ENCODE assay signal across 12 cellular contexts in the genomic region with DNA sequence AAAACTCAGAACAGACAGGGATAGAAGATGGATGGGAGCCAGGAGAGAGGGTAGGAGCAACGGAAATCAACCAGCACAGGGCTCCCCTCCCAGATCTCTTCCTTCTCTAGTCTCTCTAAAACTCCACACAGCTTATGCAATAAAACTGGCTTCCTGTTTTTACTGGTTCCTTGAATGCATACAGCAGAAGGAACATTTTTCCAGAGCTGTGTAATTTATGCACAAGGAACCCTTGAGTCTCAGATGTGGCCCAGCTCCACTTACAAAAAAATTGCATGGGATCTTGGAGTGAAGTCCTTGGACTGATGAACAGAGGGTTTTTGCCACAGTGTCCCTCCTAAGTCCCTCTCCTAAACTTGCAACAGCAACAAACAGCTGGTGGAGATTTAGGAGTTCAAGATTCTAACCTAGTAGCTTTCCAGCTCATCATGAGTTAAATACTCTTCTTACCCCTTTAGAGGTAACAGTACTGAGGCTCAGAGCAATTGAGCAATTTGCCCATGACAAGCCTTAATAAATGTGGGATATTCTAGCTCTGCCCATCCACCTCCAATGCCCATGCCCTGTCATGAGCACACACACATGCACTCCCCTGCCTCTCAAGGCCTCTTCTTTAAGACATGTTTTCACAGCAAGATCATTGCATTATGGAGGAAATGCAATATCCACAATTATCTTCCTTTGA. TPM values are rescaled to one million over a fixed set of nuclear protein-coding genes. Genes with fewer than 3 reads are reported as not detected.
DNase-seq lines count a peak whose midpoint lies in the region; ATAC-seq and TF ChIP-seq lines count a peak whose summit lies in the region.
"Had no signal": no experiment of that assay in that cellular context is flagged by ENCODE, and none has a peak within 500 bp of the region (broad histone marks: within the 10 kb centered on the region; RNA-seq: fewer than 3 reads in every experiment).

No MANE protein-coding gene starts in this region.

- H3K4me3 ChIP-seq in SJCRH30 = no peak overlapping the region
- no peak overlapping the region for H3K4me3 ChIP-seq in fibroblast of pulmonary artery (replicated peaks; ENCODE audit: low read depth, low read length)
- no peak overlapping the region for H3K4me3 ChIP-seq in sigmoid colon
- H3K4me3 ChIP-seq: cardiac muscle cell, K562 had no signal

- TF ChIP-seq POLR2A in sigmoid colon (IDR thresholded peaks at IDR 0.05) = no peak

- DNase-seq in GM03348 (ENCODE audit: low spot score) (peak; percentile 38), SJCRH30 (no peak), fibroblast of pulmonary artery (ENCODE audit: low read depth) (peak; percentile 80), sigmoid colon (no peak), cerebellum (ENCODE audit: low spot score) (no peak), RPMI8226 (no peak), OCI-M2 (lab: John Stamatoyannopoulos, UW; ENCODE audit: unreplicated experiment) (no peak)
- DNase-seq: activated CD4-positive, alpha-beta memory T cell treated with anti-CD3 and anti-CD28 coated beads, Interleukin-2, amount 10 ng/mL, durations not matched to agents 7 days and 5 days; stimulated activated CD4-positive, alpha-beta T cell treated with anti-CD3 and anti-CD28 coated beads, Interleukin-12 subunit alpha, Interleukin-12 subunit beta, amount 100 ng/mL, for 4 hours had no signal

- no peak for TF ChIP-seq CTCF in fibroblast of pulmonary artery (IDR thresholded peaks at IDR 0.05; ENCODE audit: low read length, missing control alignments)
- no peak for TF ChIP-seq CTCF in sigmoid colon (IDR thresholded peaks at IDR 0.05)

- H3K9me3 ChIP-seq in SJCRH30 (replicated peaks) = 0 out of 2 replicates have a peak, but pooled peaks cover 3% of the 10 kb centered on the region
- no peaks in the 10 kb centered on the region for H3K9me3 ChIP-seq in sigmoid colon

- 8% methylated on average over 1 of the region's 1 CpG for WGBS in sigmoid colon, 2 donors

- H3K4me1 ChIP-seq in SJCRH30 (peaks cover 30% of the 10 kb centered on the region), sigmoid colon (peaks cover 0 to 25% (median 21%) of the 10 kb centered on the region in 4 donors)

- no peak for TF ChIP-seq EP300 in sigmoid colon (IDR thresholded peaks at IDR 0.05)

- H3K27me3 ChIP-seq in SJCRH30 = no peaks in the 10 kb centered on the region
- H3K27me3 ChIP-seq in sigmoid colon = no peaks in the 10 kb centered on the region
- H3K27me3 ChIP-seq: cardiac muscle cell had no signal

- peak overlapping the region; percentile 70 for H3K27ac ChIP-seq in SJCRH30
- H3K27ac ChIP-seq in sigmoid colon = peak overlapping the region; percentile 45 to 71 (median 65)
- H3K27ac ChIP-seq: cardiac muscle cell had no signal

- intact Hi-C loops in sigmoid colon (cut with DNase I) = loop anchor here (10.0 kb wide), 2 partner anchors 447 to 1797 kb away; a partner anchor contains a TSS

- no peak for ATAC-seq in GM18517 (IDR thresholded peaks at IDR 0.05; ENCODE audit: unreplicated experiment)
- ATAC-seq: K562 had no signal

- H3K36me3 ChIP-seq in SJCRH30 (no peaks in the 10 kb centered on the region), sigmoid colon (no peaks in the 10 kb centered on the region)
- H3K36me3 ChIP-seq: cardiac muscle cell had no signal

RNA-seq across cellular contexts. Expression of a gene that starts 18.4 kb away (rescaled TPM):
- 9.0 and 10.1 TPM in 2 replicates for total RNA-seq in SJCRH30 (2014; rRNA removed; shearing (Covaris generic))
- total RNA-seq in sigmoid colon = 100 to 1,000 TPM in 1 of 4 donors, 10 to 100 TPM in 3; 41.0 to 113 (median 51.3) TPM
- 1 to 10 TPM; 2.5 to 6.0 (median 3.8) TPM for polyA plus RNA-seq in sigmoid colon
- total RNA-seq in cerebellum = 27.2 TPM
- total RNA-seq: activated CD4-positive, alpha-beta memory T cell treated with anti-CD3 and anti-CD28 coated beads, Interleukin-2, amount 10 ng/mL, durations not matched to agents 7 days and 5 days had no signal

RNA-seq across cellular contexts. Expression of a gene that starts 23.5 kb away (rescaled TPM):
- not detected in 2 replicates for total RNA-seq in SJCRH30 (2014; rRNA removed; shearing (Covaris generic))
- 10 to 100 TPM; 11.0 to 36.8 (median 18.9) TPM for total RNA-seq in sigmoid colon
- 1 to 10 TPM in 2 of 3 donors, under 1 TPM in 1; 0.46 to 2.4 (median 1.2) TPM for polyA plus RNA-seq in sigmoid colon
- total RNA-seq in cerebellum = 1.5 TPM
- total RNA-seq: activated CD4-positive, alpha-beta memory T cell treated with anti-CD3 and anti-CD28 coated beads, Interleukin-2, amount 10 ng/mL, durations not matched to agents 7 days and 5 days; cardiac muscle cell; K562 had no signal
- polyA plus RNA-seq: cardiac muscle cell, K562 had no signal

Comparison
In these comparisons a context has a peak if more than half of its experiments do, and no peak if none do; other contexts are left out.
1. DNase-seq: peak in GM03348 (single experiment) and fibroblast of pulmonary artery (single experiment); none in SJCRH30 (0 of 2), sigmoid colon (single experiment), cerebellum (single experiment), RPMI8226 (single experiment) and OCI-M2 (single experiment).